1 cellular context compared by ENCODE assay signal in the genomic region with DNA sequence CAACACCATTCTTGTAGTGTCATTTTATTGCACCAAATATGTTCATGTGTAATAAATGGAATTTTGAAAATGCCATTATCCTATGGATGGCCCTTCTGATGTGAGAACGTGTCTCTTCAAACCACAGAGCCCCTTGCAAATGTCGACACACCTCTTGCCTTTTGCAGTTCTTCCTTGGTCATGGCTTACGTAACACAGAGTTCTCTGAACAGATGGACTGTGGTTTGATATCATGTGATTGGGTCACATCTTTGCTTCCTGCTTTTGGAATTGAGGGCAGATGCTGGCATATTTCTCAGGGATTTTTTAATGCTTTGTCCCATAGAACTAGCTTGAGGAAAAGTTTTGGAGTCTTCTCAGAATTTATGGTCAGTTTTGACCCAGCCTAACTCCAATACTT.
TF ChIP-seq lines count a peak whose summit lies in the region.

No MANE protein-coding gene starts in this region.

TF ChIP-seq in K562, 482 proteins besides CTCF, POLR2A, EP300 and RAD21 (continued from another document):
- TF ChIP-seq, protein P1, sequence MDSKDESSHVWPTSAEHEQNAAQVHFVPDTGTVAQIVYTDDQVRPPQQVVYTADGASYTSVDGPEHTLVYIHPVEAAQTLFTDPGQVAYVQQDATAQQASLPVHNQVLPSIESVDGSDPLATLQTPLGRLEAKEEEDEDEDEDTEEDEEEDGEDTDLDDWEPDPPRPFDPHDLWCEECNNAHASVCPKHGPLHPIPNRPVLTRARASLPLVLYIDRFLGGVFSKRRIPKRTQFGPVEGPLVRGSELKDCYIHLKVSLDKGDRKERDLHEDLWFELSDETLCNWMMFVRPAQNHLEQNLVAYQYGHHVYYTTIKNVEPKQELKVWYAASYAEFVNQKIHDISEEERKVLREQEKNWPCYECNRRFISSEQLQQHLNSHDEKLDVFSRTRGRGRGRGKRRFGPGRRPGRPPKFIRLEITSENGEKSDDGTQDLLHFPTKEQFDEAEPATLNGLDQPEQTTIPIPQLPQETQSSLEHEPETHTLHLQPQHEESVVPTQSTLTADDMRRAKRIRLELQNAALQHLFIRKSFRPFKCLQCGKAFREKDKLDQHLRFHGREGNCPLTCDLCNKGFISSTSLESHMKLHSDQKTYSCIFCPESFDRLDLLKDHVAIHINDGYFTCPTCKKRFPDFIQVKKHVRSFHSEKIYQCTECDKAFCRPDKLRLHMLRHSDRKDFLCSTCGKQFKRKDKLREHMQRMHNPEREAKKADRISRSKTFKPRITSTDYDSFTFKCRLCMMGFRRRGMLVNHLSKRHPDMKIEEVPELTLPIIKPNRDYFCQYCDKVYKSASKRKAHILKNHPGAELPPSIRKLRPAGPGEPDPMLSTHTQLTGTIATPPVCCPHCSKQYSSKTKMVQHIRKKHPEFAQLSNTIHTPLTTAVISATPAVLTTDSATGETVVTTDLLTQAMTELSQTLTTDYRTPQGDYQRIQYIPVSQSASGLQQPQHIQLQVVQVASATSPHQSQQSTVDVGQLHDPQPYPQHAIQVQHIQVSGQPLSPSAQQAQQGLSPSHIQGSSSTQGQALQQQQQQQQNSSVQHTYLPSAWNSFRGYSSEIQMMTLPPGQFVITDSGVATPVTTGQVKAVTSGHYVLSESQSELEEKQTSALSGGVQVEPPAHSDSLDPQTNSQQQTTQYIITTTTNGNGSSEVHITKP (IDR thresholded peaks at IDR 0.05; ENCODE audit: partially characterized antibody) = no peak
